Comparison of ENCODE assay signal across 15 cellular contexts in genomic region chr7:45583296-45583695, GRCh38. TPM values are rescaled to one million over a fixed set of nuclear protein-coding genes. Genes with fewer than 3 reads are reported as not detected.
"Had no signal": no experiment of that assay in that cellular context is flagged by ENCODE, and none has a peak within 500 bp of the region (broad histone marks: within the 10 kb centered on the region; RNA-seq: fewer than 3 reads in every experiment).

No MANE protein-coding gene starts in this region.

- H3K27ac ChIP-seq: breast epithelium, heart right ventricle, neutrophil, prostate gland, right lobe of liver, upper lobe of right lung had no signal

- H3K27me3 ChIP-seq: breast epithelium, right lobe of liver, upper lobe of right lung had no signal

- H3K4me3 ChIP-seq: breast epithelium, heart right ventricle, prostate gland, right lobe of liver, upper lobe of right lung had no signal

- H3K36me3 ChIP-seq: breast epithelium, heart right ventricle, neutrophil, prostate gland, right lobe of liver, upper lobe of right lung had no signal

- ATAC-seq: activated CD8-positive, alpha-beta memory T cell treated with anti-CD3 and anti-CD28 coated beads, Interleukin-2, amount 10 ng/mL, durations not matched to agents 7 days and 5 days; activated T-cell treated with anti-CD3 and anti-CD28 coated beads, Interleukin-2, amount 50 U/mL, for 4 hours; left ventricle myocardium superior; right lobe of liver; stimulated activated naive CD8-positive, alpha-beta T cell treated with anti-CD3 and anti-CD28 coated beads, Interleukin-15, Interleukin-2, amounts not matched to agents 100 U/mL and 50 U/mL, for 24 hours; T-helper 17 cell; upper lobe of right lung had no signal

- DNase-seq: activated CD4-positive, alpha-beta T cell treated with anti-CD3 and anti-CD28 coated beads, Interleukin-2, amount 50 U/mL, for 48 hours; activated CD4-positive, CD25-positive, alpha-beta regulatory T cell; activated CD8-positive, alpha-beta memory T cell treated with anti-CD3 and anti-CD28 coated beads, Interleukin-2, amount 10 ng/mL, durations not matched to agents 7 days and 5 days; activated naive CD8-positive, alpha-beta T cell treated with anti-CD3 and anti-CD28 coated beads, Interleukin-2, amount 10 ng/mL, durations not matched to agents 7 days and 5 days; activated T-cell treated with anti-CD3 and anti-CD28 coated beads, Interleukin-2, amount 50 U/mL, for 4 hours; heart right ventricle; left ventricle myocardium superior; right lobe of liver; stimulated activated CD4-positive, alpha-beta T cell treated with anti-CD3 and anti-CD28 coated beads, Interleukin-12 subunit alpha, Interleukin-12 subunit beta, amount 100 ng/mL, for 4 hours; stimulated activated naive CD8-positive, alpha-beta T cell treated with anti-CD3 and anti-CD28 coated beads, Interleukin-15, Interleukin-2, amounts not matched to agents 100 U/mL and 50 U/mL, for 24 hours; upper lobe of right lung had no signal

- H3K4me1 ChIP-seq: breast epithelium, prostate gland, right lobe of liver, upper lobe of right lung had no signal

- H3K9me3 ChIP-seq: breast epithelium, heart right ventricle, neutrophil, prostate gland, right lobe of liver, upper lobe of right lung had no signal

RNA-seq across cellular contexts. Expression of gene ADCY1, which starts 9.1 kb away (rescaled TPM):
- total RNA-seq: T-helper 17 cell had no signal
